9 cellular contexts compared by ENCODE assay signal in genomic region chr22:43007519-43008102, GRCh38. TPM values are rescaled to one million over a fixed set of nuclear protein-coding genes. Genes with fewer than 3 reads are reported as not detected.
A peak's percentile ranks its signal among the peaks of the same experiment; 100 is the strongest.
DNase-seq lines count a peak whose midpoint lies in the region; ATAC-seq and TF ChIP-seq lines count a peak whose summit lies in the region.
"Had no signal": no experiment of that assay in that cellular context is flagged by ENCODE, and none has a peak within 500 bp of the region (broad histone marks: within the 10 kb centered on the region; RNA-seq: fewer than 3 reads in every experiment).

No MANE protein-coding gene starts in this region.

- no peak overlapping the region for H3K27ac Mint-ChIP-seq in T-helper 2 cell treated with Interferon-gamma antibody and Interleukin-4, amounts not matched to agents 5 μg/mL and 100 μg/mL, for 36 hours
- H3K27ac Mint-ChIP-seq in activated T-cell treated with anti-CD3 and anti-CD28 coated beads, Interleukin-2, amount 50 U/mL, for 24 hours, result no peak overlapping the region

- no peaks in the 10 kb centered on the region for H3K36me3 Mint-ChIP-seq in T-helper 2 cell treated with Interferon-gamma antibody and Interleukin-4, amounts not matched to agents 5 μg/mL and 100 μg/mL, for 36 hours (ENCODE audit: low read depth)
- peaks cover 2% of the 10 kb centered on the region for H3K36me3 Mint-ChIP-seq in activated T-cell treated with anti-CD3 and anti-CD28 coated beads, Interleukin-2, amount 50 U/mL, for 24 hours (ENCODE audit: low read depth)

- H3K27me3 ChIP-seq in neutrophil (no peaks in the 10 kb centered on the region), gastroesophageal sphincter (no peaks in the 10 kb centered on the region)
- H3K27me3 ChIP-seq: esophagus muscularis mucosa had no signal

- peak overlapping the region; percentile 33 for H3K27ac ChIP-seq in neutrophil
- H3K27ac ChIP-seq in gastroesophageal sphincter, result peak overlapping the region in 2 of 4 donors; percentile 20 to 58

- H3K9me3 ChIP-seq in neutrophil (no peaks in the 10 kb centered on the region), gastroesophageal sphincter (no peaks in the 10 kb centered on the region)
- H3K9me3 ChIP-seq: esophagus muscularis mucosa had no signal

- peaks cover 20% of the 10 kb centered on the region for H3K4me1 Mint-ChIP-seq in T-helper 2 cell treated with Interferon-gamma antibody and Interleukin-4, amounts not matched to agents 5 μg/mL and 100 μg/mL, for 36 hours (ENCODE audit: low read depth)
- peaks cover 67% of the 10 kb centered on the region for H3K4me1 Mint-ChIP-seq in activated T-cell treated with anti-CD3 and anti-CD28 coated beads, Interleukin-2, amount 50 U/mL, for 24 hours (ENCODE audit: low read depth)

- ATAC-seq in GM18868 (IDR thresholded peaks at IDR 0.05; ENCODE audit: unreplicated experiment) (no peak), gastroesophageal sphincter (no peak)

- no peak for TF ChIP-seq EP300 in gastroesophageal sphincter (IDR thresholded peaks at IDR 0.05)

- TF ChIP-seq CTCF in neutrophil (IDR thresholded peaks at IDR 0.05) (no peak), gastroesophageal sphincter (IDR thresholded peaks at IDR 0.05) (no peak)

- H3K36me3 ChIP-seq in neutrophil (no peaks in the 10 kb centered on the region), gastroesophageal sphincter (no peaks in the 10 kb centered on the region)
- H3K36me3 ChIP-seq: esophagus muscularis mucosa had no signal

- 0 to 33% methylated on average over 1 of the region's 5 CpGs for WGBS in gastroesophageal sphincter (ENCODE audit: low coverage in 1 of 2), 2 donors

- H3K4me3 ChIP-seq in neutrophil (ENCODE audit: low read depth in 1 of 2, low read length in 1 of 2) (no peak overlapping the region), gastroesophageal sphincter (no peak overlapping the region)
- H3K4me3 ChIP-seq: esophagus muscularis mucosa had no signal

- TF ChIP-seq POLR2A in erythroblast (IDR thresholded peaks at IDR 0.05; ENCODE audit: low read length) (no peak), gastroesophageal sphincter (IDR thresholded peaks at IDR 0.05) (no peak)

- H3K9me3 Mint-ChIP-seq in T-helper 2 cell treated with Interferon-gamma antibody and Interleukin-4, amounts not matched to agents 5 μg/mL and 100 μg/mL, for 36 hours, result no peaks in the 10 kb centered on the region
- H3K9me3 Mint-ChIP-seq in activated T-cell treated with anti-CD3 and anti-CD28 coated beads, Interleukin-2, amount 50 U/mL, for 24 hours, result no peaks in the 10 kb centered on the region

- no peak overlapping the region for H3K4me3 Mint-ChIP-seq in T-helper 2 cell treated with Interferon-gamma antibody and Interleukin-4, amounts not matched to agents 5 μg/mL and 100 μg/mL, for 36 hours
- H3K4me3 Mint-ChIP-seq in activated T-cell treated with anti-CD3 and anti-CD28 coated beads, Interleukin-2, amount 50 U/mL, for 24 hours, result no peak overlapping the region

- H3K4me1 ChIP-seq in neutrophil (ENCODE audit: control insufficient read depth in 1 of 2, insufficient read depth in 1 of 2, low read depth in 1 of 2, low read length in 1 of 2), result peaks cover 31 to 36% of the 10 kb centered on the region in 2 experiments
- peaks cover 3 to 95% (median 27%) of the 10 kb centered on the region in 3 donors for H3K4me1 ChIP-seq in gastroesophageal sphincter

- DNase-seq in Daoy (ENCODE audit: low read depth) (peak; percentile 71), NCI-H69 (lab: John Stamatoyannopoulos, UW) (peak; percentile 33), erythroblast (lab: John Stamatoyannopoulos, UW) (peak; percentile 90 to 96)
- DNase-seq in T-helper 2 cell treated with Interferon-gamma antibody and Interleukin-4, amounts not matched to agents 5 μg/mL and 100 μg/mL, for 36 hours (ENCODE audit: low spot score), result no peak
- DNase-seq in activated T-cell treated with anti-CD3 and anti-CD28 coated beads, Interleukin-2, amount 50 U/mL, for 24 hours, result no peak

- H3K27me3 Mint-ChIP-seq in T-helper 2 cell treated with Interferon-gamma antibody and Interleukin-4, amounts not matched to agents 5 μg/mL and 100 μg/mL, for 36 hours (ENCODE audit: low read depth), result no peaks in the 10 kb centered on the region
- H3K27me3 Mint-ChIP-seq in activated T-cell treated with anti-CD3 and anti-CD28 coated beads, Interleukin-2, amount 50 U/mL, for 24 hours, result no peaks in the 10 kb centered on the region

RNA-seq across cellular contexts. Expression of gene PACSIN2, which starts 7.3 kb away (rescaled TPM):
- 42.4 and 47.0 TPM in 2 replicates for total RNA-seq in Daoy (2014; rRNA removed; shearing (Covaris generic))
- 100 to 1,000 TPM in 2 of 4 donors, 10 to 100 TPM in 2; 73.1 to 171 (median 107) TPM for total RNA-seq in gastroesophageal sphincter

Comparison
In these comparisons a context has a peak if more than half of its experiments do, and no peak if none do; other contexts are left out.
1. DNase-seq: peak in Daoy (single experiment), NCI-H69 (single experiment) and erythroblast (2 of 2); none in T-helper 2 cell treated with Interferon-gamma antibody and Interleukin-4, amounts not matched to agents 5 μg/mL and 100 μg/mL, for 36 hours (single experiment) and activated T-cell treated with anti-CD3 and anti-CD28 coated beads, Interleukin-2, amount 50 U/mL, for 24 hours (single experiment).